ENCODE assay signal across 12 cellular contexts in genomic region chr15:31398677-31399260, GRCh38.
DNase-seq lines count a peak whose midpoint lies in the region; ATAC-seq and TF ChIP-seq lines count a peak whose summit lies in the region.
"Had no signal": no experiment of that assay in that cellular context is flagged by ENCODE, and none has a peak within 500 bp of the region (broad histone marks: within the 10 kb centered on the region; RNA-seq: fewer than 3 reads in every experiment).

No MANE protein-coding gene starts in this region.

- peaks cover 19% of the 10 kb centered on the region; the same call in 1 of the 2 replicates for H3K4me1 ChIP-seq in PC-3 (ENCODE audit: insufficient read depth, low read length)
- no peaks in the 10 kb centered on the region for H3K4me1 ChIP-seq in endodermal cell (ENCODE audit: control insufficient read depth, insufficient read depth, low read length)
- H3K4me1 ChIP-seq in smooth muscle cell (ENCODE audit: low read depth), result peaks cover 17% of the 10 kb centered on the region

- no peaks in the 10 kb centered on the region for H3K9me2 ChIP-seq in PC-3 (replicated peaks; ENCODE audit: low read length)

- 83 to 100% methylated on average over 2 to 9 of the region's 9 CpGs for WGBS in endodermal cell (ENCODE audit: insufficient coverage in 1 of 2, insufficient read length in 1 of 2), 2 experiments
- WGBS in smooth muscle cell (ENCODE audit: low lambda C conversion rate), result 29% methylated on average over 9 of the region's 9 CpGs

- H3K27me3 Mint-ChIP-seq in T-helper 1 cell treated with Interleukin-12 subunit alpha and Interleukin-12 subunit beta and Interleukin-4 antibody, amounts not matched to agents 30 μg/mL and 1 μg/mL, for 36 hours (ENCODE audit: low read depth), result no peaks in the 10 kb centered on the region
- H3K27me3 Mint-ChIP-seq in endodermal cell (ENCODE audit: insufficient read depth), result peaks cover 16% of the 10 kb centered on the region

- H3K4me3 Mint-ChIP-seq in T-helper 1 cell treated with Interleukin-12 subunit alpha and Interleukin-12 subunit beta and Interleukin-4 antibody, amounts not matched to agents 30 μg/mL and 1 μg/mL, for 36 hours, result no peak overlapping the region
- no peak overlapping the region for H3K4me3 Mint-ChIP-seq in endodermal cell

- TF ChIP-seq CTCF in PC-3 (conservative IDR thresholded peaks at IDR 0.05; ENCODE audit: low read depth, low read length) (no peak), endodermal cell (conservative IDR thresholded peaks at IDR 0.05) (no peak), smooth muscle cell (IDR thresholded peaks at IDR 0.05; ENCODE audit: borderline replicate concordance, insufficient read depth, poor library complexity, severe bottlenecking) (no peak)

- no peaks in the 10 kb centered on the region for H3K9me3 ChIP-seq in PC-3 (ENCODE audit: low read length)
- H3K9me3 ChIP-seq in endodermal cell (ENCODE audit: control insufficient read depth, low read length), result no peaks in the 10 kb centered on the region
- H3K9me3 ChIP-seq in smooth muscle cell (replicated peaks; ENCODE audit: low read depth), result no peaks in the 10 kb centered on the region

- DNase-seq in T-helper 1 cell (no peak), PC-3 (peak; percentile 28), endodermal cell (peak; percentile 42), smooth muscle cell (lab: John Stamatoyannopoulos, UW; ENCODE audit: unreplicated experiment) (no peak), cerebellar cortex (ENCODE audit: low spot score) (no peak), GM19238 (ENCODE audit: insufficient read length, low spot score) (no peak)
- DNase-seq: ACHN; central memory CD4-positive, alpha-beta T cell; nucleus accumbens; WERI-Rb-1 had no signal

- ATAC-seq in PC-3, result no peak; the same call in 1 of the 2 replicates
- ATAC-seq in HG03565 (IDR thresholded peaks at IDR 0.05; ENCODE audit: unreplicated experiment), result no peak

- H3K4me3 ChIP-seq in PC-3 (ENCODE audit: low read length) (no peak overlapping the region), endodermal cell (ENCODE audit: low read length) (no peak overlapping the region), smooth muscle cell (no peak overlapping the region)

- H3K9ac ChIP-seq in PC-3 (ENCODE audit: low read length) (no peak overlapping the region), endodermal cell (ENCODE audit: extremely low read depth, low read length, poor library complexity, severe bottlenecking) (no peak overlapping the region), smooth muscle cell (ENCODE audit: low read depth) (no peak overlapping the region)

- H3K27me3 ChIP-seq in PC-3 (ENCODE audit: low read length) (no peaks in the 10 kb centered on the region), endodermal cell (ENCODE audit: control insufficient read depth, insufficient read depth, low read length, poor library complexity, severe bottlenecking) (peaks cover 13% of the 10 kb centered on the region), smooth muscle cell (ENCODE audit: low read depth) (no peaks in the 10 kb centered on the region)

- peak overlapping the region; percentile 50 for H3K27ac Mint-ChIP-seq in T-helper 1 cell treated with Interleukin-12 subunit alpha and Interleukin-12 subunit beta and Interleukin-4 antibody, amounts not matched to agents 30 μg/mL and 1 μg/mL, for 36 hours
- H3K27ac Mint-ChIP-seq in endodermal cell, result no peak overlapping the region

- H3K4me2 ChIP-seq in PC-3 (ENCODE audit: low read length) (no peak overlapping the region), smooth muscle cell (peak overlapping the region; percentile 17)

- H3K27ac ChIP-seq in PC-3 (ENCODE audit: low read length) (no peak overlapping the region), endodermal cell (ENCODE audit: low read depth, low read length) (no peak overlapping the region), smooth muscle cell (ENCODE audit: low read depth) (peak overlapping the region; percentile 91)
- H3K27ac ChIP-seq: WERI-Rb-1 had no signal

- no TSS peak for BruUV-seq in PC-3 (replicated peaks; lab: Mats Ljungman, UMichigan)

- peaks cover 33% of the 10 kb centered on the region for H3K4me1 Mint-ChIP-seq in T-helper 1 cell treated with Interleukin-12 subunit alpha and Interleukin-12 subunit beta and Interleukin-4 antibody, amounts not matched to agents 30 μg/mL and 1 μg/mL, for 36 hours (ENCODE audit: low read depth)
- peaks cover 3% of the 10 kb centered on the region for H3K4me1 Mint-ChIP-seq in endodermal cell

- POLR2A ChIA-PET in PC-3 (lab: Charles Lee; ENCODE audit: unreplicated experiment), result no interaction called here

- CTCF ChIA-PET in PC-3 (lab: Charles Lee), result no interaction called here

- H2AFZ ChIP-seq in PC-3 (ENCODE audit: low read length) (no peak overlapping the region), smooth muscle cell (ENCODE audit: low read depth) (no peak overlapping the region)

- no peaks in the 10 kb centered on the region for H3K79me2 ChIP-seq in PC-3 (ENCODE audit: low read length)
- H3K79me2 ChIP-seq in smooth muscle cell (ENCODE audit: low read depth), result no peaks in the 10 kb centered on the region

- intact Hi-C loops in PC-3 (cut with micrococcal nuclease), result no loop called here

- no peaks in the 10 kb centered on the region for H3K36me3 ChIP-seq in PC-3 (ENCODE audit: low read depth, low read length)
- no peaks in the 10 kb centered on the region for H3K36me3 ChIP-seq in endodermal cell (ENCODE audit: control insufficient read depth, insufficient read depth, low read length)
- H3K36me3 ChIP-seq in smooth muscle cell (ENCODE audit: low read depth), result no peaks in the 10 kb centered on the region
- H3K36me3 ChIP-seq: WERI-Rb-1 had no signal

- H3K9me3 Mint-ChIP-seq in T-helper 1 cell treated with Interleukin-12 subunit alpha and Interleukin-12 subunit beta and Interleukin-4 antibody, amounts not matched to agents 30 μg/mL and 1 μg/mL, for 36 hours, result no peaks in the 10 kb centered on the region
- H3K9me3 Mint-ChIP-seq in endodermal cell, result no peaks in the 10 kb centered on the region

- H3F3A ChIP-seq in PC-3 (ENCODE audit: low read length, unreplicated experiment) (no peaks in the 10 kb centered on the region), smooth muscle cell (ENCODE audit: low read depth) (peaks cover 13% of the 10 kb centered on the region)

- H3K36me3 Mint-ChIP-seq in T-helper 1 cell treated with Interleukin-12 subunit alpha and Interleukin-12 subunit beta and Interleukin-4 antibody, amounts not matched to agents 30 μg/mL and 1 μg/mL, for 36 hours (ENCODE audit: low read depth), result no peaks in the 10 kb centered on the region
- no peaks in the 10 kb centered on the region for H3K36me3 Mint-ChIP-seq in endodermal cell (ENCODE audit: low read depth)

- H4K20me1 ChIP-seq in PC-3 (ENCODE audit: low read length), result no peaks in the 10 kb centered on the region
- H4K20me1 ChIP-seq in smooth muscle cell (ENCODE audit: low read depth), result no peaks in the 10 kb centered on the region

Comparison
In these comparisons a context has a peak if more than half of its experiments do, and no peak if none do; other contexts are left out.
1. DNase-seq: peak in PC-3 (single experiment) and endodermal cell (single experiment); none in T-helper 1 cell (0 of 5), smooth muscle cell (single experiment), cerebellar cortex (single experiment) and GM19238 (single experiment).